In genomic region chr16:1538804-1539520, GRCh38 we compare ENCODE assay signal across 9 cellular contexts. TPM values are rescaled to one million over a fixed set of nuclear protein-coding genes. Genes with fewer than 3 reads are reported as not detected.
DNase-seq lines count a peak whose midpoint lies in the region; ATAC-seq and TF ChIP-seq lines count a peak whose summit lies in the region.
"Had no signal": no experiment of that assay in that cellular context is flagged by ENCODE, and none has a peak within 500 bp of the region (broad histone marks: within the 10 kb centered on the region; RNA-seq: fewer than 3 reads in every experiment).

No MANE protein-coding gene starts in this region.

- no peak overlapping the region for H2BK120ac ChIP-seq in neuronal stem cell (ENCODE audit: low read depth, low read length)

- H4K8ac ChIP-seq in neuronal stem cell (ENCODE audit: low read depth, low read length) = peak overlapping the region; percentile 82

- no peak overlapping the region for H2BK5ac ChIP-seq in neuronal stem cell (ENCODE audit: low read length)

- H4K91ac ChIP-seq in neuronal stem cell (ENCODE audit: low read depth, low read length, poor library complexity) = no peak overlapping the region

- peaks cover 38 to 41% of the 10 kb centered on the region in 2 donors for H3K36me3 Mint-ChIP-seq in activated naive CD4-positive, alpha-beta T cell treated with anti-CD3 and anti-CD28 coated beads, Interleukin-2, amount 50 U/mL, for 72 hours
- peaks cover 3% of the 10 kb centered on the region for H3K36me3 Mint-ChIP-seq in type B pancreatic cell

- H3K79me1 ChIP-seq in neuronal stem cell (ENCODE audit: low read depth, low read length) = peaks cover 12% of the 10 kb centered on the region

- TF ChIP-seq CTCF in GM12875 (IDR thresholded peaks at IDR 0.05; ENCODE audit: borderline replicate concordance, insufficient read depth, low read depth, low read length) (peak; percentile 46), type B pancreatic cell (conservative IDR thresholded peaks at IDR 0.05) (no peak)

- no peak overlapping the region for H3K4me3 Mint-ChIP-seq in type B pancreatic cell

- H3K9me3 Mint-ChIP-seq in activated naive CD4-positive, alpha-beta T cell treated with anti-CD3 and anti-CD28 coated beads, Interleukin-2, amount 50 U/mL, for 72 hours = no peaks in the 10 kb centered on the region
- H3K9me3 Mint-ChIP-seq in type B pancreatic cell = no peaks in the 10 kb centered on the region

- no peak overlapping the region for H2BK15ac ChIP-seq in neuronal stem cell (ENCODE audit: low read length)

- no CpG with 5 or more reads among the region's 22 CpGs for WGBS in neuronal stem cell (ENCODE audit: extremely low coverage in 2 of 2, insufficient read length in 2 of 2, insufficient replicate concordance in 1 of 2), 2 donors

- DNase-seq in NCI-H69 (lab: John Stamatoyannopoulos, UW) = peak; percentile 83
- DNase-seq in activated naive CD4-positive, alpha-beta T cell treated with anti-CD3 and anti-CD28 coated beads, Interleukin-2, amount 50 U/mL, for 72 hours (ENCODE audit: low spot score in 2 of 2) = no peak
- DNase-seq in neuronal stem cell (ENCODE audit: low spot score) = no peak
- DNase-seq in NCI-H2227 treated with DMSO at 0.1 percent for 48 hours (lab: John Stamatoyannopoulos, UW) = no peak
- no peak for DNase-seq in type B pancreatic cell (ENCODE audit: extremely low spot score, unreplicated experiment)
- DNase-seq in NCI-H1092 (lab: John Stamatoyannopoulos, UW) = no peak

- no peaks in the 10 kb centered on the region for H3K9me3 ChIP-seq in neuronal stem cell (replicated peaks in 1 of 2; ENCODE audit: control insufficient read depth in 2 of 2, insufficient read depth in 1 of 2, low read depth in 1 of 2, low read length in 2 of 2)

- H2AK5ac ChIP-seq in neuronal stem cell (ENCODE audit: low read depth, low read length) = no peak overlapping the region

- no peak overlapping the region for H3K4me2 ChIP-seq in neuronal stem cell (ENCODE audit: insufficient read depth, low read length, poor library complexity, severe bottlenecking)

- no peak overlapping the region for H2BK12ac ChIP-seq in neuronal stem cell (ENCODE audit: low read length)

- no peaks in the 10 kb centered on the region for H3K27me3 ChIP-seq in neuronal stem cell (ENCODE audit: control insufficient read depth in 3 of 3, insufficient read depth in 3 of 3, low read depth in 1 of 3, low read length in 3 of 3)

- H3K27ac Mint-ChIP-seq in activated naive CD4-positive, alpha-beta T cell treated with anti-CD3 and anti-CD28 coated beads, Interleukin-2, amount 50 U/mL, for 72 hours = peak overlapping the region; percentile 67 to 93
- no peak overlapping the region for H3K27ac Mint-ChIP-seq in type B pancreatic cell

- H3K4me1 Mint-ChIP-seq in type B pancreatic cell (ENCODE audit: unreplicated experiment) = peaks cover 14% of the 10 kb centered on the region

- H3K9ac ChIP-seq in neuronal stem cell (ENCODE audit: low read depth, low read length, poor library complexity) = no peak overlapping the region

- H3K23ac ChIP-seq in neuronal stem cell (ENCODE audit: low read depth, low read length, poor library complexity) = peak overlapping the region; percentile 55

- peak overlapping the region; percentile 3 for H3K14ac ChIP-seq in neuronal stem cell (ENCODE audit: low read length)

- H3K4me3 ChIP-seq in GM12875 (ENCODE audit: low read depth, low read length) = no peak overlapping the region
- H3K4me3 ChIP-seq in neuronal stem cell (ENCODE audit: low read length in 2 of 2) = peak overlapping the region in 1 of 2 donors; percentile 63

- no peaks in the 10 kb centered on the region for H3K27me3 Mint-ChIP-seq in type B pancreatic cell

- no peak overlapping the region for H3K27ac ChIP-seq in neuronal stem cell (replicated peaks; ENCODE audit: low read length)

- H3K4me1 ChIP-seq in neuronal stem cell (ENCODE audit: control insufficient read depth in 2 of 2, insufficient read depth in 1 of 2, low read depth in 1 of 2, low read length in 2 of 2) = no peaks in the 10 kb centered on the region

- H2AFZ ChIP-seq in neuronal stem cell (ENCODE audit: low read length) = no peak overlapping the region

- peaks cover 0 to 6% of the 10 kb centered on the region in 2 donors for H3K36me3 ChIP-seq in neuronal stem cell (replicated peaks in 1 of 2; ENCODE audit: control insufficient read depth in 2 of 2, insufficient read depth in 2 of 2, low read length in 2 of 2)

- no peak overlapping the region for H3K18ac ChIP-seq in neuronal stem cell (ENCODE audit: low read length)

- peak in 1 of 2 donors; percentile 27 for ATAC-seq in activated naive CD4-positive, alpha-beta T cell treated with anti-CD3 and anti-CD28 coated beads, Interleukin-2, amount 50 U/mL, for 72 hours
- no peak for ATAC-seq in GM18519 (IDR thresholded peaks at IDR 0.05; ENCODE audit: low FRiP score, unreplicated experiment)

- no peak overlapping the region for H3K4ac ChIP-seq in neuronal stem cell (ENCODE audit: low read length)

RNA-seq across cellular contexts. Expression of gene TMEM204, which starts 5.5 kb away (rescaled TPM):
- 10 to 100 TPM; 10.3 to 17.6 TPM for total RNA-seq in activated naive CD4-positive, alpha-beta T cell treated with anti-CD3 and anti-CD28 coated beads, Interleukin-2, amount 50 U/mL, for 72 hours
- polyA plus RNA-seq in neuronal stem cell (2013, experiment 1 of 2) = not detected
- not detected for polyA plus RNA-seq in neuronal stem cell (2013, experiment 2 of 2)
- total RNA-seq in type B pancreatic cell (ENCODE audit: low replicate concordance) = 1.0 TPM in 1 of 2 replicates, not detected in the other

RNA-seq across cellular contexts. Expression of gene TELO2, which starts 45.8 kb away (rescaled TPM):
- 10 to 100 TPM; 53.4 to 94.9 TPM for total RNA-seq in activated naive CD4-positive, alpha-beta T cell treated with anti-CD3 and anti-CD28 coated beads, Interleukin-2, amount 50 U/mL, for 72 hours
- polyA plus RNA-seq in neuronal stem cell (2013, experiment 1 of 2) = 17.1 TPM
- polyA plus RNA-seq in neuronal stem cell (2013, experiment 2 of 2) = 16.7 TPM
- 39.3 and 65.4 TPM in 2 replicates for total RNA-seq in type B pancreatic cell (ENCODE audit: low replicate concordance)

RNA-seq across cellular contexts. Expression of gene PTX4, which starts 50.2 kb away (rescaled TPM):
- not detected for total RNA-seq in activated naive CD4-positive, alpha-beta T cell treated with anti-CD3 and anti-CD28 coated beads, Interleukin-2, amount 50 U/mL, for 72 hours
- not detected for polyA plus RNA-seq in neuronal stem cell (2013, experiment 1 of 2)
- not detected for polyA plus RNA-seq in neuronal stem cell (2013, experiment 2 of 2)
- not detected in 2 replicates for total RNA-seq in type B pancreatic cell (ENCODE audit: low replicate concordance)
- polyA plus RNA-seq: esophagus had no signal
